11 cellular contexts compared by ENCODE assay signal in the genomic region with DNA sequence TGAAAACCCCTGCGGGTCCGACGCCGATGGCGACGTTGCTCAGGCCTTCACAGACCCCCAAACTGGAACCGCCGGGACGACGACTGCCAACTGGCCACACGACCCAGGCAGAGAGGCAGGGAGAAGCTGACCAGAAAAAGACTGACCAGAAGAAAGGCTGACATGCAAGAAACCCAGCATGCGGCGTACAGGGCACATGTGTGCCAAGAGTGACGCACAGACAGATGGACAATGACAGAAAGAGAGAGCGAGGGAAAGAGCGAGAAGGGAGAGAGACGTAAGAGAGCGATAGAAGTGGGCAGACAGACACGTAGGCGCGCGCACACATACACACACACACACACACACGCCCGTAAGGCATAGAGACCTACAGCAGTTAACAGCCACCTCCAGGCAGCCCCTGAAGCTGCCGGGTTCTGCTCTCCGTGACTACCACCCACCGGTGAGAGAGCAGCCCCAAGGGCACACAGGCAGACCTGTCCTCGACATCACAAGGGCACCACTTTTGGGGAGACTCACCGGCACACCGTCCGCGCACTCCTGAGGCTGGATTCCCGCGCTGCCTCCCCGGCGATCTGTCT.
DNase-seq lines count a peak whose midpoint lies in the region; ATAC-seq and TF ChIP-seq lines count a peak whose summit lies in the region.
"Had no signal": no experiment of that assay in that cellular context is flagged by ENCODE, and none has a peak within 500 bp of the region (broad histone marks: within the 10 kb centered on the region; RNA-seq: fewer than 3 reads in every experiment).

No MANE protein-coding gene starts in this region.

- H3K36me3 ChIP-seq in heart right ventricle = no peaks in the 10 kb centered on the region
- no peaks in the 10 kb centered on the region for H3K36me3 ChIP-seq in parathyroid adenoma (ENCODE audit: control insufficient read depth, insufficient read depth, low read length)

- ATAC-seq in activated CD8-positive, alpha-beta memory T cell treated with anti-CD3 and anti-CD28 coated beads, Interleukin-2, amount 10 ng/mL, durations not matched to agents 7 days and 5 days = no peak
- peak in 7 of 8 donors; percentile 55 to 83 (median 72) for ATAC-seq in heart right ventricle
- no peak for ATAC-seq in GM19455 (IDR thresholded peaks at IDR 0.05; ENCODE audit: unreplicated experiment)

- CTCF ChIA-PET in activated CD8-positive, alpha-beta memory T cell treated with anti-CD3 and anti-CD28 coated beads, Interleukin-2, amount 10 ng/mL, durations not matched to agents 7 days and 5 days (lab: Charles Lee) = no interaction called here
- CTCF ChIA-PET in Calu3 (lab: Charles Lee) = no interaction called here

- H3K9ac ChIP-seq in parathyroid adenoma = no peak overlapping the region

- no peak overlapping the region for H3K27ac Mint-ChIP-seq in activated CD8-positive, alpha-beta memory T cell treated with anti-CD3 and anti-CD28 coated beads, Interleukin-2, amount 10 ng/mL, durations not matched to agents 7 days and 5 days
- no peak overlapping the region for H3K27ac Mint-ChIP-seq in Calu3 (ENCODE audit: unreplicated experiment)
- H3K27ac Mint-ChIP-seq: CD4-positive, alpha-beta T cell had no signal

- BruUV-seq in Calu3 (replicated peaks; lab: Mats Ljungman, UMichigan) = no TSS peak

- WGBS in heart right ventricle, 2 donors = 26 to 64% methylated on average over 36 of the region's 36 CpGs

- H3K9me3 ChIP-seq in heart right ventricle (peaks cover 0 to 38% (median 0%) of the 10 kb centered on the region in 11 donors), parathyroid adenoma (ENCODE audit: control insufficient read depth, low read length) (no peaks in the 10 kb centered on the region)

- H3K9me3 Mint-ChIP-seq in activated CD8-positive, alpha-beta memory T cell treated with anti-CD3 and anti-CD28 coated beads, Interleukin-2, amount 10 ng/mL, durations not matched to agents 7 days and 5 days (ENCODE audit: low read depth) = peaks cover 11% of the 10 kb centered on the region
- peaks cover 20% of the 10 kb centered on the region for H3K9me3 Mint-ChIP-seq in Calu3 (ENCODE audit: low read depth, unreplicated experiment)
- H3K9me3 Mint-ChIP-seq: CD4-positive, alpha-beta T cell had no signal

- H3K4me1 Mint-ChIP-seq in activated CD8-positive, alpha-beta memory T cell treated with anti-CD3 and anti-CD28 coated beads, Interleukin-2, amount 10 ng/mL, durations not matched to agents 7 days and 5 days = peaks cover 2% of the 10 kb centered on the region
- H3K4me1 Mint-ChIP-seq in Calu3 (ENCODE audit: low read depth, unreplicated experiment) = no peaks in the 10 kb centered on the region

- H3K4me1 ChIP-seq in heart right ventricle (no peaks in the 10 kb centered on the region), parathyroid adenoma (no peaks in the 10 kb centered on the region)

- H3K36me3 Mint-ChIP-seq in activated CD8-positive, alpha-beta memory T cell treated with anti-CD3 and anti-CD28 coated beads, Interleukin-2, amount 10 ng/mL, durations not matched to agents 7 days and 5 days = peaks cover 4% of the 10 kb centered on the region
- peaks cover 5% of the 10 kb centered on the region for H3K36me3 Mint-ChIP-seq in Calu3 (ENCODE audit: insufficient read depth, unreplicated experiment)

- peak overlapping the region; percentile 24 for H2AFZ ChIP-seq in parathyroid adenoma

- no peak for TF ChIP-seq CTCF in heart right ventricle (IDR thresholded peaks at IDR 0.05)
- no peak for TF ChIP-seq CTCF in parathyroid adenoma (IDR thresholded peaks at IDR 0.05)
- no peak for TF ChIP-seq CTCF in Calu3 (IDR thresholded peaks at IDR 0.05; ENCODE audit: unreplicated experiment)

- H3K79me2 ChIP-seq in parathyroid adenoma = no peaks in the 10 kb centered on the region

- H3K27me3 ChIP-seq in heart right ventricle (no peaks in the 10 kb centered on the region), parathyroid adenoma (ENCODE audit: control insufficient read depth, insufficient read depth, low read length) (no peaks in the 10 kb centered on the region)

- H3K27ac ChIP-seq in heart right ventricle (peak overlapping the region in 7 of 10 donors; percentile 4 to 62 (median 41)), parathyroid adenoma (no peak overlapping the region)
- H3K27ac ChIP-seq: VCaP had no signal

- peak overlapping the region; percentile 58 for H3K4me2 ChIP-seq in parathyroid adenoma (ENCODE audit: low read length)

- H3K4me3 Mint-ChIP-seq in activated CD8-positive, alpha-beta memory T cell treated with anti-CD3 and anti-CD28 coated beads, Interleukin-2, amount 10 ng/mL, durations not matched to agents 7 days and 5 days = peak overlapping the region; percentile 38
- no peak overlapping the region for H3K4me3 Mint-ChIP-seq in Calu3 (ENCODE audit: low read depth, unreplicated experiment)
- H3K4me3 Mint-ChIP-seq: CD4-positive, alpha-beta T cell had no signal

- DNase-seq in 8988T (peak; percentile 40), heart right ventricle (no peak), cerebellar nuclear complex (lab: John Stamatoyannopoulos, UW) (no peak), Calu3 (no peak), DMS 273 (lab: John Stamatoyannopoulos, UW; ENCODE audit: unreplicated experiment) (no peak)
- DNase-seq in activated CD8-positive, alpha-beta memory T cell treated with anti-CD3 and anti-CD28 coated beads, Interleukin-2, amount 10 ng/mL, durations not matched to agents 7 days and 5 days = peak; percentile 14
- DNase-seq: CD4-positive, alpha-beta T cell; HCEC 1CT had no signal

- peak overlapping the region; percentile 37 to 65 (median 58) for H3K4me3 ChIP-seq in heart right ventricle
- peak overlapping the region; percentile 67 for H3K4me3 ChIP-seq in parathyroid adenoma (ENCODE audit: low read depth, low read length)

- no peaks in the 10 kb centered on the region for H3K27me3 Mint-ChIP-seq in activated CD8-positive, alpha-beta memory T cell treated with anti-CD3 and anti-CD28 coated beads, Interleukin-2, amount 10 ng/mL, durations not matched to agents 7 days and 5 days
- H3K27me3 Mint-ChIP-seq in Calu3 (ENCODE audit: unreplicated experiment) = no peaks in the 10 kb centered on the region
- H3K27me3 Mint-ChIP-seq: CD4-positive, alpha-beta T cell had no signal

- intact Hi-C loops in heart right ventricle (cut with DNase I) (no loop called here), Calu3 (cut with micrococcal nuclease; ENCODE audit: unreplicated experiment) (no loop called here)

Comparison
In these comparisons a context has a peak if more than half of its experiments do, and no peak if none do; other contexts are left out.
1. DNase-seq: peak in 8988T (single experiment) and activated CD8-positive, alpha-beta memory T cell treated with anti-CD3 and anti-CD28 coated beads, Interleukin-2, amount 10 ng/mL, durations not matched to agents 7 days and 5 days (single experiment); none in heart right ventricle (0 of 2), cerebellar nuclear complex (0 of 2), Calu3 (single experiment) and DMS 273 (single experiment).
2. ATAC-seq: peak in heart right ventricle (7 of 8); none in activated CD8-positive, alpha-beta memory T cell treated with anti-CD3 and anti-CD28 coated beads, Interleukin-2, amount 10 ng/mL, durations not matched to agents 7 days and 5 days (single experiment) and GM19455 (single experiment).